In genomic region chr4:15754323-15754722, GRCh38 we compare ENCODE assay signal across 10 cellular contexts. TPM values are rescaled to one million over a fixed set of nuclear protein-coding genes. Genes with fewer than 3 reads are reported as not detected.
A peak's percentile ranks its signal among the peaks of the same experiment; 100 is the strongest.
DNase-seq lines count a peak whose midpoint lies in the region; ATAC-seq and TF ChIP-seq lines count a peak whose summit lies in the region.
"Had no signal": no experiment of that assay in that cellular context is flagged by ENCODE, and none has a peak within 500 bp of the region (broad histone marks: within the 10 kb centered on the region; RNA-seq: fewer than 3 reads in every experiment).

No MANE protein-coding gene starts in this region.

- WGBS in adrenal gland, 4 donors = 44 to 64% (median 53%) methylated on average over 4 of the region's 4 CpGs

- H3K36me3 ChIP-seq in adrenal gland (replicated peaks in 1 of 2) = no peaks in the 10 kb centered on the region
- no peaks in the 10 kb centered on the region for H3K36me3 ChIP-seq in HAP-1 (replicated peaks)
- H3K36me3 ChIP-seq: thoracic aorta had no signal

- TF ChIP-seq POLR2A in adrenal gland (IDR thresholded peaks at IDR 0.05) = no peak

- H3K9me3 ChIP-seq in adrenal gland (replicated peaks in 1 of 3) (no peaks in the 10 kb centered on the region), HAP-1 (no peaks in the 10 kb centered on the region)
- H3K9me3 ChIP-seq: thoracic aorta had no signal

- ATAC-seq in HG03108 (IDR thresholded peaks at IDR 0.05; ENCODE audit: unreplicated experiment) (peak; percentile 36), sciatic nerve (peak; percentile 55), HG02759 (IDR thresholded peaks at IDR 0.05; ENCODE audit: unreplicated experiment) (no peak), esophagus mucosa (no peak)

- no peak for TF ChIP-seq CTCF in adrenal gland (IDR thresholded peaks at IDR 0.05)

- DNase-seq in adrenal gland (peak in 4 of 7 donors; percentile 23 to 55 (median 28)), sciatic nerve (ENCODE audit: low spot score) (no peak), amygdala (lab: John Stamatoyannopoulos, UW) (no peak), HAP-1 (ENCODE audit: low spot score in 2 of 2) (no peak)
- DNase-seq: NCI-H2227 treated with DMSO at 0.1 percent for 48 hours had no signal

- no peak overlapping the region for H3K4me3 ChIP-seq in adrenal gland
- H3K4me3 ChIP-seq in HAP-1 = no peak overlapping the region
- H3K4me3 ChIP-seq: thoracic aorta had no signal

- H3K27ac Mint-ChIP-seq in T-helper 1 cell treated with Interleukin-12 subunit alpha and Interleukin-12 subunit beta and Interleukin-4 antibody, amounts not matched to agents 30 μg/mL and 1 μg/mL, for 36 hours = peak overlapping the region; percentile 99

- H3K27ac ChIP-seq in adrenal gland = peak overlapping the region in 2 of 5 donors; percentile 14 to 31
- H3K27ac ChIP-seq: thoracic aorta had no signal

- peaks cover 10% of the 10 kb centered on the region for H3K9me3 Mint-ChIP-seq in T-helper 1 cell treated with Interleukin-12 subunit alpha and Interleukin-12 subunit beta and Interleukin-4 antibody, amounts not matched to agents 30 μg/mL and 1 μg/mL, for 36 hours

- no peaks in the 10 kb centered on the region for H3K36me3 Mint-ChIP-seq in T-helper 1 cell treated with Interleukin-12 subunit alpha and Interleukin-12 subunit beta and Interleukin-4 antibody, amounts not matched to agents 30 μg/mL and 1 μg/mL, for 36 hours (ENCODE audit: low read depth)

- H3K27me3 ChIP-seq in adrenal gland (no peaks in the 10 kb centered on the region), HAP-1 (ENCODE audit: low read depth) (no peaks in the 10 kb centered on the region)

- intact Hi-C loops in adrenal gland (cut with DNase I) = no loop called here
- intact Hi-C loops in sciatic nerve (cut with DNase I) = no loop called here

- H3K4me1 Mint-ChIP-seq in T-helper 1 cell treated with Interleukin-12 subunit alpha and Interleukin-12 subunit beta and Interleukin-4 antibody, amounts not matched to agents 30 μg/mL and 1 μg/mL, for 36 hours (ENCODE audit: low read depth) = peaks cover 42% of the 10 kb centered on the region

- H3K4me3 Mint-ChIP-seq in T-helper 1 cell treated with Interleukin-12 subunit alpha and Interleukin-12 subunit beta and Interleukin-4 antibody, amounts not matched to agents 30 μg/mL and 1 μg/mL, for 36 hours = peak overlapping the region; percentile 32

- H3K27me3 Mint-ChIP-seq in T-helper 1 cell treated with Interleukin-12 subunit alpha and Interleukin-12 subunit beta and Interleukin-4 antibody, amounts not matched to agents 30 μg/mL and 1 μg/mL, for 36 hours (ENCODE audit: low read depth) = no peaks in the 10 kb centered on the region

- in situ Hi-C loops in HAP-1 (cut with MboI; ENCODE audit: low sequenced_read_pairs) = no loop called here

- H3K4me1 ChIP-seq in adrenal gland (replicated peaks in 1 of 2) (no peaks in the 10 kb centered on the region), HAP-1 (no peaks in the 10 kb centered on the region)

RNA-seq across cellular contexts. Expression of gene CD38, which starts 23.8 kb away (rescaled TPM):
- total RNA-seq in adrenal gland (10 to 100 TPM in 7 of 8 donors, 1 to 10 TPM in 1; 1.8 to 18.4 (median 14.5) TPM), sciatic nerve (3.4 TPM), esophagus mucosa (2.6 TPM)
- polyA plus RNA-seq in adrenal gland = 1 to 10 TPM; 1.7 to 4.1 (median 3.5) TPM

RNA-seq across cellular contexts. Expression of gene BST1, which starts 51.5 kb away (rescaled TPM):
- total RNA-seq in adrenal gland (10 to 100 TPM in 1 of 8 donors, 1 to 10 TPM in 7; 3.0 to 10.3 (median 5.1) TPM), sciatic nerve (9.1 TPM), esophagus mucosa (0.80 TPM)
- polyA plus RNA-seq in adrenal gland = 1 to 10 TPM; 2.3 to 3.2 (median 2.7) TPM

Comparison
In these comparisons a context has a peak if more than half of its experiments do, and no peak if none do; other contexts are left out.
1. ATAC-seq: peak in HG03108 (single experiment) and sciatic nerve (single experiment); none in HG02759 (single experiment) and esophagus mucosa (single experiment).
2. DNase-seq: peak in adrenal gland (4 of 7); none in sciatic nerve (single experiment), amygdala (0 of 56) and HAP-1 (0 of 2).